24 cellular contexts compared by ENCODE assay signal in genomic region chr10:70678757-70679489, GRCh38. TPM values are rescaled to one million over a fixed set of nuclear protein-coding genes. Genes with fewer than 3 reads are reported as not detected.
DNase-seq lines count a peak whose midpoint lies in the region; ATAC-seq and TF ChIP-seq lines count a peak whose summit lies in the region.
"Had no signal": no experiment of that assay in that cellular context is flagged by ENCODE, and none has a peak within 500 bp of the region (broad histone marks: within the 10 kb centered on the region; RNA-seq: fewer than 3 reads in every experiment).

No MANE protein-coding gene starts in this region.

- no peaks in the 10 kb centered on the region for H3K9me3 Mint-ChIP-seq in MCF 10A (ENCODE audit: unreplicated experiment)
- H3K9me3 Mint-ChIP-seq: activated T-helper 2 cell treated with anti-CD3 and anti-CD28 coated beads, Interferon-gamma antibody, Interleukin-2, Interleukin-4, amounts not matched to agents 10 μg/mL and 5 μg/mL and 100 μg/mL, durations not matched to agents 14 hours and 24 hours and 36 hours; HFFc6; IgD-negative memory B cell; mesothelial cell of epicardium; naive B cell; T-helper 2 cell treated with Interferon-gamma antibody and Interleukin-4, amounts not matched to agents 5 μg/mL and 100 μg/mL, for 36 hours had no signal

- H3K36me3 Mint-ChIP-seq in MCF 10A (ENCODE audit: insufficient read depth, unreplicated experiment): no peaks in the 10 kb centered on the region
- H3K36me3 Mint-ChIP-seq: mesothelial cell of epicardium, naive B cell had no signal

- CTCF ChIA-PET in MCF 10A (lab: Yijun Ruan, JAX): interaction anchor here (0.8 kb wide), 1 partner anchor 81 kb away, joined by 4 read pairs; no protein-coding TSS in a partner anchor

- no peaks in the 10 kb centered on the region for H3K27me3 Mint-ChIP-seq in MCF 10A (ENCODE audit: insufficient read depth, unreplicated experiment)

- no peak overlapping the region for H3K4me3 Mint-ChIP-seq in MCF 10A (ENCODE audit: unreplicated experiment)
- H3K4me3 Mint-ChIP-seq: activated CD8-positive, alpha-beta T cell treated with anti-CD3 and anti-CD28 coated beads, Interleukin-2, amount 10 ng/mL, durations not matched to agents 7 days and 5 days; HFFc6; IgD-negative memory B cell; mesothelial cell of epicardium; naive B cell; T-helper 2 cell treated with Interferon-gamma antibody and Interleukin-4, amounts not matched to agents 5 μg/mL and 100 μg/mL, for 36 hours had no signal

- DNase-seq in ELR (ENCODE audit: low read depth): peak; percentile 18
- peak; percentile 17 for DNase-seq in fibroblast of gingiva (ENCODE audit: low read depth)
- peak; percentile 64 for DNase-seq in posterior vena cava (ENCODE audit: low spot score)
- no peak for DNase-seq in MCF 10A (ENCODE audit: unreplicated experiment)
- DNase-seq in globus pallidus (ENCODE audit: low spot score): no peak
- DNase-seq: ACHN; activated CD8-positive, alpha-beta T cell treated with anti-CD3 and anti-CD28 coated beads, Interleukin-2, amount 10 ng/mL, durations not matched to agents 7 days and 5 days; activated naive CD4-positive, alpha-beta T cell treated with anti-CD3 and anti-CD28 coated beads, Interleukin-2, amount 50 U/mL, for 16 hours; DMS153; kidney; naive B cell; NCI-H1105; NCI-H2081; NCI-H226; stimulated activated CD4-positive, alpha-beta T cell treated with anti-CD3 and anti-CD28 coated beads, Interleukin-12 subunit alpha, Interleukin-12 subunit beta, amount 100 ng/mL, for 4 hours; stimulated activated CD4-positive, alpha-beta T cell treated with anti-CD3 and anti-CD28 coated beads, Interleukin-4, amount 100 ng/mL, for 1 hour had no signal

- no peak for TF ChIP-seq CTCF in MCF 10A (IDR thresholded peaks at IDR 0.05; ENCODE audit: unreplicated experiment)

- intact Hi-C loops in posterior vena cava (cut with DNase I): no loop called here
- intact Hi-C loops in MCF 10A (cut with micrococcal nuclease): loop anchor here (10.0 kb wide), 1 partner anchor 46 kb away; no protein-coding TSS in a partner anchor

- no TSS peak for BruUV-seq in MCF 10A (replicated peaks; lab: Mats Ljungman, UMichigan)

- H3K4me1 Mint-ChIP-seq in MCF 10A (ENCODE audit: insufficient read depth, unreplicated experiment): peaks cover 9% of the 10 kb centered on the region

- POLR2A ChIA-PET in MCF 10A (lab: Yijun Ruan, JAX): interaction anchor here (0.7 kb wide), 1 partner anchor 77 kb away, joined by 3 read pairs; no protein-coding TSS in a partner anchor

- no peak overlapping the region for H3K27ac Mint-ChIP-seq in MCF 10A (ENCODE audit: low read depth, unreplicated experiment)
- H3K27ac Mint-ChIP-seq: activated T-helper 2 cell treated with anti-CD3 and anti-CD28 coated beads, Interferon-gamma antibody, Interleukin-2, Interleukin-4, amounts not matched to agents 10 μg/mL and 5 μg/mL and 100 μg/mL, durations not matched to agents 14 hours and 24 hours and 36 hours; HFFc6; IgD-negative memory B cell; mesothelial cell of epicardium; T-helper 2 cell treated with Interferon-gamma antibody and Interleukin-4, amounts not matched to agents 5 μg/mL and 100 μg/mL, for 36 hours had no signal

- ATAC-seq in SK-N-SH treated with all-trans-retinoic acid at 6 μM for 48 hours (peak; percentile 41), GM18519 (IDR thresholded peaks at IDR 0.05; ENCODE audit: low FRiP score, unreplicated experiment) (no peak)
- ATAC-seq: activated CD8-positive, alpha-beta T cell treated with anti-CD3 and anti-CD28 coated beads, Interleukin-2, amount 10 ng/mL, durations not matched to agents 7 days and 5 days; right lobe of liver had no signal

TF ChIP-seq in SK-N-SH treated with all-trans-retinoic acid at 6 μM for 48 hours, 23 proteins besides CTCF, POLR2A, EP300 and RAD21:
- TF ChIP-seq BACH2 (CRISPR knock-in tag; IDR thresholded peaks at IDR 0.05; ENCODE audit: borderline replicate concordance) (no peak), POU6F1 (CRISPR knock-in tag; IDR thresholded peaks at IDR 0.05; ENCODE audit: borderline replicate concordance, low read depth) (no peak), ZC3H10 (CRISPR knock-in tag; IDR thresholded peaks at IDR 0.05) (no peak), GLIS3 (CRISPR knock-in tag; IDR thresholded peaks at IDR 0.05) (no peak), ESRRG (CRISPR knock-in tag; IDR thresholded peaks at IDR 0.05) (no peak), TCF4 (CRISPR knock-in tag; IDR thresholded peaks at IDR 0.05; ENCODE audit: borderline replicate concordance) (no peak), ZNF565 (CRISPR knock-in tag; conservative IDR thresholded peaks at IDR 0.05; ENCODE audit: low read depth) (no peak), ZFP30 (CRISPR knock-in tag; IDR thresholded peaks at IDR 0.05) (no peak), ZNF70 (CRISPR knock-in tag; IDR thresholded peaks at IDR 0.05) (no peak), ARNTL (CRISPR knock-in tag; IDR thresholded peaks at IDR 0.05; ENCODE audit: borderline replicate concordance, low read depth) (no peak), RARB (CRISPR knock-in tag; IDR thresholded peaks at IDR 0.05) (no peak), ZNF8 (CRISPR knock-in tag; IDR thresholded peaks at IDR 0.05) (no peak), PPARA (CRISPR knock-in tag; IDR thresholded peaks at IDR 0.05; ENCODE audit: borderline replicate concordance) (no peak), TSHZ2 (CRISPR knock-in tag; IDR thresholded peaks at IDR 0.05) (no peak), ZFP3 (CRISPR knock-in tag; IDR thresholded peaks at IDR 0.05) (no peak)
- TF ChIP-seq, protein P1, sequence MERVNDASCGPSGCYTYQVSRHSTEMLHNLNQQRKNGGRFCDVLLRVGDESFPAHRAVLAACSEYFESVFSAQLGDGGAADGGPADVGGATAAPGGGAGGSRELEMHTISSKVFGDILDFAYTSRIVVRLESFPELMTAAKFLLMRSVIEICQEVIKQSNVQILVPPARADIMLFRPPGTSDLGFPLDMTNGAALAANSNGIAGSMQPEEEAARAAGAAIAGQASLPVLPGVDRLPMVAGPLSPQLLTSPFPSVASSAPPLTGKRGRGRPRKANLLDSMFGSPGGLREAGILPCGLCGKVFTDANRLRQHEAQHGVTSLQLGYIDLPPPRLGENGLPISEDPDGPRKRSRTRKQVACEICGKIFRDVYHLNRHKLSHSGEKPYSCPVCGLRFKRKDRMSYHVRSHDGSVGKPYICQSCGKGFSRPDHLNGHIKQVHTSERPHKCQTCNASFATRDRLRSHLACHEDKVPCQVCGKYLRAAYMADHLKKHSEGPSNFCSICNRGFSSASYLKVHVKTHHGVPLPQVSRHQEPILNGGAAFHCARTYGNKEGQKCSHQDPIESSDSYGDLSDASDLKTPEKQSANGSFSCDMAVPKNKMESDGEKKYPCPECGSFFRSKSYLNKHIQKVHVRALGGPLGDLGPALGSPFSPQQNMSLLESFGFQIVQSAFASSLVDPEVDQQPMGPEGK (CRISPR knock-in tag; IDR thresholded peaks at IDR 0.05; ENCODE audit: borderline replicate concordance): no peak
- TF ChIP-seq, protein P2, sequence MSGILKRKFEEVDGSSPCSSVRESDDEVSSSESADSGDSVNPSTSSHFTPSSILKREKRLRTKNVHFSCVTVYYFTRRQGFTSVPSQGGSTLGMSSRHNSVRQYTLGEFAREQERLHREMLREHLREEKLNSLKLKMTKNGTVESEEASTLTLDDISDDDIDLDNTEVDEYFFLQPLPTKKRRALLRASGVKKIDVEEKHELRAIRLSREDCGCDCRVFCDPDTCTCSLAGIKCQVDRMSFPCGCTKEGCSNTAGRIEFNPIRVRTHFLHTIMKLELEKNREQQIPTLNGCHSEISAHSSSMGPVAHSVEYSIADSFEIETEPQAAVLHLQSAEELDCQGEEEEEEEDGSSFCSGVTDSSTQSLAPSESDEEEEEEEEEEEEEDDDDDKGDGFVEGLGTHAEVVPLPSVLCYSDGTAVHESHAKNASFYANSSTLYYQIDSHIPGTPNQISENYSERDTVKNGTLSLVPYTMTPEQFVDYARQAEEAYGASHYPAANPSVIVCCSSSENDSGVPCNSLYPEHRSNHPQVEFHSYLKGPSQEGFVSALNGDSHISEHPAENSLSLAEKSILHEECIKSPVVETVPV (CRISPR knock-in tag; IDR thresholded peaks at IDR 0.05): no peak
TF ChIP-seq in SK-N-SH treated with all-trans-retinoic acid at 6 μM for 48 hours: peak in this region for 0.

RNA-seq across cellular contexts. Expression of gene ADAMTS14, which starts 6.6 kb away (rescaled TPM):
- total RNA-seq in posterior vena cava: 1 to 10 TPM in 1 of 2 donors, under 1 TPM in 1; 0.19 to 1.0 TPM
- 0.25 TPM in 1 of 2 replicates, not detected in the other for total RNA-seq in MCF 10A (2022)

Comparison
In these comparisons a context has a peak if more than half of its experiments do, and no peak if none do; other contexts are left out.
1. DNase-seq: peak in ELR (single experiment), fibroblast of gingiva (single experiment) and posterior vena cava (single experiment); none in MCF 10A (single experiment) and globus pallidus (single experiment).